ENCODE assay signal across 8 cellular contexts in the genomic region with DNA sequence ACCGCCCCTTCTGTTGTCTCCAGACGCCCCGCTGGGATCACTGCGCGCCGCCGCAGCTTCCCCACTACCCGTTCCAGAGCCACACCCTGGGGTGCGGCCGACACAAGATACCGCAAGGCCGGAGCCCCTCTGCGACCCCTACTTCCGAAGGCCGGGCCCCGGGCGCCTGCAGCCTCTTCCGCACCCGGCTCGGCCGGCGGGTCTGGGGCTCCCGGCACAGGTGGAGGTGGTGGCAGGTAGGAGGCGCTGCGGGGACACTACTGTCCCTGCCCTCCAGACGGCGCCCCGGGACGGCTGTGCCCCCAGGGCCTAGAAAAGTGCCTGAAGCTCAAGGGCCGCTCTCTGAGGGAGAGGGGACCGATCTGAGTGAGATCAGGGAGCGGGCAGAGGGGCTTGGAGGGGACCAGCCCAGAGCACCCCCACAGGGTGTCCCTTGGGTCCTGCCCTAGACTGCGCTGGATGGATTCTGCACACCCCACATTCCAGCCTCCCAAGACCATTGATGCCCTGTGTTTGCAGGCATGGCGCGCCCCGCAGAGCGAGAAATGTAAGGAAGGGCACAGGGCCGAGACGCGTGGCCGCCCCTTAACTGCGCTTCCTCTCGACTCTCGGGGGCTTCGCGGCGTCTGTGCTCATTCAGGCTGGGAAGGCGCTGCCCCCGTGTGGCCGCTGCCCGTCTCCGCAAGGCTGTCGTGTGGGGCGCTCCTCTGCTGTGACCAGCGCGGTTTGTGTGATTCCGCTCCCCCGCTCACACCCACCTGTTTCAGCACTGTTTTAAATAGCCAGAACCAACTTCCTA.
DNase-seq lines count a peak whose midpoint lies in the region; ATAC-seq and TF ChIP-seq lines count a peak whose summit lies in the region.

No MANE protein-coding gene starts in this region.

- peaks cover 44% of the 10 kb centered on the region for H3K27me3 ChIP-seq in neutrophil

- no peaks in the 10 kb centered on the region for H3K36me3 Mint-ChIP-seq in activated naive CD4-positive, alpha-beta T cell treated with anti-CD3 and anti-CD28 coated beads for 36 hours (ENCODE audit: low read depth)

- DNase-seq in DMS153 treated with DMSO at 0.1 percent for 48 hours (lab: John Stamatoyannopoulos, UW; ENCODE audit: unreplicated experiment) (peak; percentile 14), Kasumi-1 (lab: John Stamatoyannopoulos, UW) (peak; percentile 79 to 80), SK-MEL-5 (ENCODE audit: low read depth, low spot score) (peak; percentile 91), glomerular endothelial cell (ENCODE audit: extremely low read depth, low read depth, low spot score) (peak; percentile 48), stromal cell of bone marrow (ENCODE audit: low read depth) (peak; percentile 61)
- DNase-seq in activated naive CD4-positive, alpha-beta T cell treated with anti-CD3 and anti-CD28 coated beads for 36 hours = peak; percentile 76

- H3K4me3 ChIP-seq in neutrophil (ENCODE audit: low read depth in 1 of 2, low read length in 1 of 2) = peak overlapping the region; percentile 69 to 78

- intact Hi-C loops in activated naive CD4-positive, alpha-beta T cell treated with anti-CD3 and anti-CD28 coated beads for 36 hours (cut with micrococcal nuclease) = loop anchor here (1.0 to 5.0 kb wide), 5 partner anchors 281 to 844 kb away; partner anchors contain the start of gene ANTXR1

- in situ Hi-C loops in SK-MEL-5 (cut with HindIII; ENCODE audit: low pct_unique_long_range_greater_than_20kb, low sequenced_read_pairs) = no loop called here

- TF ChIP-seq CTCF in neutrophil (IDR thresholded peaks at IDR 0.05) = peak; percentile 71

- H3K9me3 Mint-ChIP-seq in activated naive CD4-positive, alpha-beta T cell treated with anti-CD3 and anti-CD28 coated beads for 36 hours = no peaks in the 10 kb centered on the region

- no peak overlapping the region for H3K27ac ChIP-seq in neutrophil

- CTCF ChIA-PET in activated naive CD4-positive, alpha-beta T cell treated with anti-CD3 and anti-CD28 coated beads for 36 hours (lab: Charles Lee) = interaction anchor here (0.6 to 2.8 kb wide), 21 partner anchors 9 to 370 kb away, joined by 3 to 15 read pairs (median 4); partner anchors contain the start of gene NFU1

- peaks cover 2% of the 10 kb centered on the region for H3K4me1 Mint-ChIP-seq in activated naive CD4-positive, alpha-beta T cell treated with anti-CD3 and anti-CD28 coated beads for 36 hours (ENCODE audit: low read depth)

- peaks cover 20% of the 10 kb centered on the region for H3K27me3 Mint-ChIP-seq in activated naive CD4-positive, alpha-beta T cell treated with anti-CD3 and anti-CD28 coated beads for 36 hours (ENCODE audit: low read depth)

- H3K4me3 Mint-ChIP-seq in activated naive CD4-positive, alpha-beta T cell treated with anti-CD3 and anti-CD28 coated beads for 36 hours = peak overlapping the region; percentile 67

- H3K9me3 ChIP-seq in neutrophil = no peaks in the 10 kb centered on the region

- no peak overlapping the region for H3K27ac Mint-ChIP-seq in activated naive CD4-positive, alpha-beta T cell treated with anti-CD3 and anti-CD28 coated beads for 36 hours

- peaks cover 17 to 21% of the 10 kb centered on the region in 2 experiments for H3K4me1 ChIP-seq in neutrophil (ENCODE audit: control insufficient read depth in 1 of 2, insufficient read depth in 1 of 2, low read depth in 1 of 2, low read length in 1 of 2)

- ATAC-seq in GM21825 (IDR thresholded peaks at IDR 0.05; ENCODE audit: unreplicated experiment) = peak; percentile 81

- no peaks in the 10 kb centered on the region for H3K36me3 ChIP-seq in neutrophil

Comparison
In these comparisons a context has a peak if more than half of its experiments do, and no peak if none do; other contexts are left out.
1. DNase-seq: peak in every context shown above with its lines; median percentile 91 in SK-MEL-5; 80 in Kasumi-1; 76 in activated naive CD4-positive, alpha-beta T cell treated with anti-CD3 and anti-CD28 coated beads for 36 hours; 61 in stromal cell of bone marrow; 48 in glomerular endothelial cell; 14 in DMS153 treated with DMSO at 0.1 percent for 48 hours.